1 cellular context compared by ENCODE assay signal in genomic region chr5:141186897-141187512, GRCh38.
TF ChIP-seq lines count a peak whose summit lies in the region.

PCDHB9 (plus strand) TSS chr5:141187161; CDS start chr5:141187319, 158 bp downstream.

TF ChIP-seq in GM12878, 131 proteins besides CTCF, POLR2A, EP300 and RAD21 (continued from another document):
- no peak for TF ChIP-seq ZBTB4 (CRISPR knock-in tag; IDR thresholded peaks at IDR 0.05)
- no peak for TF ChIP-seq ZNF24 (IDR thresholded peaks at IDR 0.05)
- no peak for TF ChIP-seq RELB (IDR thresholded peaks at IDR 0.05; ENCODE audit: low read depth)
- TF ChIP-seq RUNX3 (IDR thresholded peaks at IDR 0.05; ENCODE audit: low read length), result no peak
- no peak for TF ChIP-seq ZNF274 (IDR thresholded peaks at IDR 0.05; ENCODE audit: insufficient read depth, insufficient read length)
- TF ChIP-seq CREB1 (IDR thresholded peaks at IDR 0.05; ENCODE audit: low read depth), result no peak
- TF ChIP-seq CBX3 (IDR thresholded peaks at IDR 0.05; ENCODE audit: borderline replicate concordance, low read depth), result no peak
- TF ChIP-seq NR2C2 (IDR thresholded peaks at IDR 0.05; ENCODE audit: borderline replicate concordance, control insufficient read depth, insufficient read length, low read depth), result no peak
- no peak for TF ChIP-seq EZH2 (IDR thresholded peaks at IDR 0.05; ENCODE audit: borderline replicate concordance, control insufficient read depth, low read depth, low read length)
